In the genomic region with DNA sequence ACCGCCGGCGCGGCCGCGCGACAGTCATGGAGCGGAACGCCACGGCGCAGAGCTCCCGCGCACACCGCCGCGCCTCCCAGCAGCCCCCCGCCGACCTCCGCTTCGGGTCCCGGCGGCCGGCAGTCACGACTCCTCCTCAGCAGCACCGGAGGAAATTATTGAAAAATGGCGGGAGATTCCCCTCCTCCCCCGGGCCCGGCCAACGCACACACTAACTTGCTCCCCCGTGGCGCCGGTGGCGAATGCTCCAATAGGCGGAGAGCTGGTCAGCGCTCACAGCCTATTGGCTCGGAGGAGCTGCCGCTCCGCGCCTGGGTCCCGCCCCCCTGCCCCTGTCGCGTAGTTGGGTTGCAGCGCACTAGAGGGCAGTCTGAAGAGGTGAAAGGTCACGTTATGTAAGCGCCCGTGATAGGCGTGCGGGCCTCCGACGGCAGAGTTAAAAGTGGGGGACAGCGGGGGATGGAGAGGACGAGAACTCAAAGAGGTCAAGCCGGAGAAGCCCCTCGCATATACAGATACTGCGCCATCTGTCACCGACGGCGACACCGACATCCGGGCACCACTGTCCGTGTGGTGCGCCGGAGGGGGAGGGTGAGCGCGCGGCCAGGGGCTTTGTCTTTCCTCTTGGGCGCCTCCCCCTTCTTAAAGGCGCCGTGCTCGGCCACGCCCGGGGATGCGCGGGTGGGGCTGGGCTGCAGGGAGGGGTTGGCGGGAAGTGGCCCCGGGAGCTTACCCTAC, we compare ENCODE assay signal across 8 cellular contexts. TPM values are rescaled to one million over a fixed set of nuclear protein-coding genes. Genes with fewer than 3 reads are reported as not detected.
A peak's percentile ranks its signal among the peaks of the same experiment; 100 is the strongest.
DNase-seq lines count a peak whose midpoint lies in the region; ATAC-seq and TF ChIP-seq lines count a peak whose summit lies in the region.

A gene with protein sequence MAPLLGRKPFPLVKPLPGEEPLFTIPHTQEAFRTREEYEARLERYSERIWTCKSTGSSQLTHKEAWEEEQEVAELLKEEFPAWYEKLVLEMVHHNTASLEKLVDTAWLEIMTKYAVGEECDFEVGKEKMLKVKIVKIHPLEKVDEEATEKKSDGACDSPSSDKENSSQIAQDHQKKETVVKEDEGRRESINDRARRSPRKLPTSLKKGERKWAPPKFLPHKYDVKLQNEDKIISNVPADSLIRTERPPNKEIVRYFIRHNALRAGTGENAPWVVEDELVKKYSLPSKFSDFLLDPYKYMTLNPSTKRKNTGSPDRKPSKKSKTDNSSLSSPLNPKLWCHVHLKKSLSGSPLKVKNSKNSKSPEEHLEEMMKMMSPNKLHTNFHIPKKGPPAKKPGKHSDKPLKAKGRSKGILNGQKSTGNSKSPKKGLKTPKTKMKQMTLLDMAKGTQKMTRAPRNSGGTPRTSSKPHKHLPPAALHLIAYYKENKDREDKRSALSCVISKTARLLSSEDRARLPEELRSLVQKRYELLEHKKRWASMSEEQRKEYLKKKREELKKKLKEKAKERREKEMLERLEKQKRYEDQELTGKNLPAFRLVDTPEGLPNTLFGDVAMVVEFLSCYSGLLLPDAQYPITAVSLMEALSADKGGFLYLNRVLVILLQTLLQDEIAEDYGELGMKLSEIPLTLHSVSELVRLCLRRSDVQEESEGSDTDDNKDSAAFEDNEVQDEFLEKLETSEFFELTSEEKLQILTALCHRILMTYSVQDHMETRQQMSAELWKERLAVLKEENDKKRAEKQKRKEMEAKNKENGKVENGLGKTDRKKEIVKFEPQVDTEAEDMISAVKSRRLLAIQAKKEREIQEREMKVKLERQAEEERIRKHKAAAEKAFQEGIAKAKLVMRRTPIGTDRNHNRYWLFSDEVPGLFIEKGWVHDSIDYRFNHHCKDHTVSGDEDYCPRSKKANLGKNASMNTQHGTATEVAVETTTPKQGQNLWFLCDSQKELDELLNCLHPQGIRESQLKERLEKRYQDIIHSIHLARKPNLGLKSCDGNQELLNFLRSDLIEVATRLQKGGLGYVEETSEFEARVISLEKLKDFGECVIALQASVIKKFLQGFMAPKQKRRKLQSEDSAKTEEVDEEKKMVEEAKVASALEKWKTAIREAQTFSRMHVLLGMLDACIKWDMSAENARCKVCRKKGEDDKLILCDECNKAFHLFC (N-terminal part only) (minus strand): TSS at position 213 of the 738 bp plus-strand sequence. CDS start 360 bp downstream, outside the sequence.

- TF ChIP-seq CTCF in PC-9 (conservative IDR thresholded peaks at IDR 0.05) (no peak), epithelial cell of proximal tubule (conservative IDR thresholded peaks at IDR 0.05; ENCODE audit: low read depth, low read length) (no peak)

- peaks cover 28% of the 10 kb centered on the region for H3K4me1 ChIP-seq in PC-9 (replicated peaks; ENCODE audit: insufficient read depth)

- ATAC-seq in GM21619 (IDR thresholded peaks at IDR 0.05; ENCODE audit: unreplicated experiment): peak; percentile 83

- H3K27ac ChIP-seq in PC-9: peak within 1 kb of the TSS; percentile 39

- H3F3A ChIP-seq in PC-9 (ENCODE audit: insufficient read depth, low read depth): peaks cover 4% of the 10 kb centered on the region; the same call in 1 of the 2 replicates

- no peaks in the 10 kb centered on the region for H3K9me2 ChIP-seq in PC-9 (ENCODE audit: insufficient read depth)

- H3K4me2 ChIP-seq in PC-9: peak within 1 kb of the TSS; percentile 96

- H3K9me3 ChIP-seq in PC-9 (ENCODE audit: insufficient read depth, low read depth): no peaks in the 10 kb centered on the region

- CTCF ChIA-PET in PC-9 (lab: Charles Lee): interaction anchor here (0.6 kb wide), 4 partner anchors 50 to 461 kb away, joined by 3 to 4 read pairs (median 4); no protein-coding TSS in a partner anchor

- DNase-seq in DMS153 treated with DMSO at 0.1 percent for 48 hours (lab: John Stamatoyannopoulos, UW; ENCODE audit: unreplicated experiment) (peak; percentile 94), PC-9 (peak; percentile 93 to 98), epithelial cell of proximal tubule (ENCODE audit: low read depth) (peak; percentile 75), mucosa of gallbladder (ENCODE audit: low spot score) (peak; percentile 98)
- DNase-seq in Jurkat, Clone E6-1 (ENCODE audit: low read depth, low spot score): peak; percentile 97
- DNase-seq in activated T-cell treated with anti-CD3 and anti-CD28 coated beads, Interleukin-2, amount 50 U/mL, for 1 hour: peak; percentile 94
- peak; percentile 91 to 97 for DNase-seq in stimulated activated CD8-positive, alpha-beta memory T cell treated with anti-CD3 and anti-CD28 coated beads, Interleukin-4, amount 100 ng/mL, for 4 hours (ENCODE audit: low read depth in 2 of 2, low spot score in 1 of 2)

- no TSS peak for BruUV-seq in PC-9 (replicated peaks; lab: Mats Ljungman, UMichigan)

- intact Hi-C loops in PC-9 (cut with micrococcal nuclease; ENCODE audit: unreplicated experiment): loop anchor here (1.0 to 5.0 kb wide), 5 partner anchors 34 to 335 kb away; a partner anchor contains a TSS

- H2AFZ ChIP-seq in PC-9: peak within 1 kb of the TSS; percentile 81

- H3K79me2 ChIP-seq in PC-9 (ENCODE audit: low read depth): peaks cover 42% of the 10 kb centered on the region

- H3K27me3 ChIP-seq in PC-9 (ENCODE audit: insufficient read depth, low read depth): no peaks in the 10 kb centered on the region

- POLR2A ChIA-PET in PC-9 (lab: Charles Lee; ENCODE audit: unreplicated experiment): interaction anchor here (0.5 to 1.0 kb wide), 5 partner anchors 26 to 871 kb away, joined by 3 to 5 read pairs (median 5); no protein-coding TSS in a partner anchor

- peaks cover 9% of the 10 kb centered on the region for H3K36me3 ChIP-seq in PC-9 (ENCODE audit: low read depth)

- H3K4me3 ChIP-seq in Jurkat, Clone E6-1 (ENCODE audit: low read length): peak within 1 kb of the TSS; percentile 63
- H3K4me3 ChIP-seq in PC-9: peak within 1 kb of the TSS; percentile 84
- peak within 1 kb of the TSS; percentile 77 for H3K4me3 ChIP-seq in epithelial cell of proximal tubule (ENCODE audit: low read depth, low read length)

- peaks cover 19% of the 10 kb centered on the region for H4K20me1 ChIP-seq in PC-9 (ENCODE audit: insufficient read depth)

RNA-seq across cellular contexts. Expression of the gene that starts here (rescaled TPM):
- 65.4 TPM for polyA plus RNA-seq in Jurkat, Clone E6-1 (2012; ENCODE audit: insufficient read depth, insufficient read length)
- 73.6 and 88.4 TPM in 2 replicates for total RNA-seq in PC-9 (2021)
- total RNA-seq in epithelial cell of proximal tubule: 47.2 and 51.9 TPM in 2 replicates
- total RNA-seq in mucosa of gallbladder: 50.7 TPM

Comparison
In these comparisons a context has a peak if more than half of its experiments do, and no peak if none do; other contexts are left out.
1. Peak in every context shown above with its lines: DNase-seq, ATAC-seq, H3K4me3 ChIP-seq and H3K27ac ChIP-seq.